Comparison of ENCODE assay signal across 8 cellular contexts in the genomic region with DNA sequence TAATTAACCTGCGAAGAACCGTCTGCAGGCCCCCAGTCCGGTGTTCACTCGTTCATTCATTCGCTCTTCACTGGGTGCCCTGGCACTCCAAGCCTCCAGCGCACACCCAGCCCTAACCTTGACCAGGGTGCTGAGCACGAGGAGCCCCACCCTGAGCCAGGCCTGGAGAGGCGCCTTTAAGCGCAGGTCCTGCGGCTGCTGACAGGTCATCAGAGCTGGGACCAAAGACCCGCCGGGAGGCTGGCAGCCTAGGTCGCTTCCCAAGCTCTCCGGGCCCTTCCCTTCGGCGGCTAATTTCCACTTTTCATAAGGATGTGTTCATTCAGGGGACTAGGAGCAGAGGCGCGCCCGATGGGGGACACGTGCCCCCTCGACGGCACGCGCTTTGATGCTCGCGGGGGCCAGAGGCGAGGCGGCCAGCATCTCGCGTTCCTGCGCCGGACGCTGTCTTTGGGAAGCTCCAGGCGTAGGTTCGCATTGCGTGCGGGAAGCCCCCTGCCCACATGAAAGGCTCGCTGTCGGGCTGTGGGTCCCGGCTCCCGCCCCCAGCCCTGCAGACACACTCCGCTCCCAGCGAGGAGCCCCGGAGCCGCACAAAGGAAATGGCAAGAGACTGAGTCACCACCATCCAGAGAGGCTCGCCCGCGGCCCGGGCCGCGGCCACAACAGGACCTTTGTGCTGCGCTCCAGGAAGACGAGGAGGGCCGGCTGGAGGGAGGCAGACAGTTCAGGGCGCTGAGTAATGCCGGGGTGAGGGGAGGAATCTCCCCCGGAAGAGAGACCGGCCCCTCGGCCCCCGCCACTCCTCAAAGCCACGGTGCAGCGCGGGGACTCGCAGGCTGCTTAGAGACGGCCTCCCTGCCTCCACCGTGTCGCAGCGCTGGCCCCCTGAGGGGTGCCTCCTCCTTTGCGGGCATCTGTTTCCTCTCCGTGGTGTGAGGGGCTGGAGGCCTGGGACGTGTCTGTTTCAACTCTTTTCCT.
DNase-seq lines count a peak whose midpoint lies in the region; ATAC-seq and TF ChIP-seq lines count a peak whose summit lies in the region.

No MANE protein-coding gene starts in this region.

- no peak for TF ChIP-seq CTCF in CD4-positive, alpha-beta T cell (IDR thresholded peaks at IDR 0.05)

- peak; percentile 52 to 61 for ATAC-seq in activated T-cell treated with anti-CD3 and anti-CD28 coated beads, Interleukin-2, amount 50 U/mL, for 4 hours
- ATAC-seq in CD4-positive, alpha-beta T cell (ENCODE audit: poor library complexity), result no peak

- H3K27ac ChIP-seq in CD4-positive, alpha-beta T cell (ENCODE audit: low read depth, low read length), result no peak overlapping the region

- H3K4me3 Mint-ChIP-seq in activated T-cell treated with anti-CD3 and anti-CD28 coated beads, Interleukin-2, amount 50 U/mL, for 4 hours, result no peak overlapping the region
- no peak overlapping the region for H3K4me3 Mint-ChIP-seq in CD4-positive, alpha-beta T cell

- CTCF ChIA-PET in CD4-positive, alpha-beta T cell (lab: Charles Lee), result no interaction called here

- DNase-seq in activated T-cell treated with anti-CD3 and anti-CD28 coated beads, Interleukin-2, amount 50 U/mL, for 4 hours, result no peak
- DNase-seq in activated T-cell treated with anti-CD3 and anti-CD28 coated beads for 4 hours (no peak), hepatic stellate cell (ENCODE audit: low spot score) (peak; percentile 92), cerebellum (ENCODE audit: low spot score) (no peak)
- peak; percentile 64 for DNase-seq in activated CD8-positive, alpha-beta memory T cell treated with anti-CD3 and anti-CD28 coated beads, Interleukin-2, amount 50 U/mL, for 48 hours
- peak; percentile 42 for DNase-seq in stimulated activated CD8-positive, alpha-beta memory T cell treated with anti-CD3 and anti-CD28 coated beads, Interleukin-4, amount 100 ng/mL, for 48 hours
- no peak for DNase-seq in CD4-positive, alpha-beta T cell
- DNase-seq in activated CD4-positive, alpha-beta T cell treated with anti-CD3 and anti-CD28 coated beads, Interleukin-2, amount 50 U/mL, for 1 hour, result no peak

- peaks cover 7% of the 10 kb centered on the region for H3K27me3 ChIP-seq in CD4-positive, alpha-beta T cell (ENCODE audit: control insufficient read depth, insufficient read depth, low read length)

- H3K27me3 Mint-ChIP-seq in activated T-cell treated with anti-CD3 and anti-CD28 coated beads, Interleukin-2, amount 50 U/mL, for 4 hours (ENCODE audit: low read depth), result peaks cover 29% of the 10 kb centered on the region
- peaks cover 13% of the 10 kb centered on the region for H3K27me3 Mint-ChIP-seq in CD4-positive, alpha-beta T cell

- no peaks in the 10 kb centered on the region for H3K9me3 ChIP-seq in CD4-positive, alpha-beta T cell (ENCODE audit: control insufficient read depth, low read length)

- H3K27ac Mint-ChIP-seq in CD4-positive, alpha-beta T cell, result no peak overlapping the region

- intact Hi-C loops in CD4-positive, alpha-beta T cell (cut with DNase I, micrococcal nuclease), result no loop called here

- H3K36me3 Mint-ChIP-seq in activated T-cell treated with anti-CD3 and anti-CD28 coated beads, Interleukin-2, amount 50 U/mL, for 4 hours (ENCODE audit: insufficient read depth), result no peaks in the 10 kb centered on the region
- no peaks in the 10 kb centered on the region for H3K36me3 Mint-ChIP-seq in CD4-positive, alpha-beta T cell (ENCODE audit: low read depth)

- no peaks in the 10 kb centered on the region for H3K9me3 Mint-ChIP-seq in activated T-cell treated with anti-CD3 and anti-CD28 coated beads, Interleukin-2, amount 50 U/mL, for 4 hours
- H3K9me3 Mint-ChIP-seq in CD4-positive, alpha-beta T cell, result no peaks in the 10 kb centered on the region

- POLR2A ChIA-PET in CD4-positive, alpha-beta T cell (lab: Charles Lee), result no interaction called here

- peaks cover 5% of the 10 kb centered on the region for H3K4me1 Mint-ChIP-seq in activated T-cell treated with anti-CD3 and anti-CD28 coated beads, Interleukin-2, amount 50 U/mL, for 4 hours (ENCODE audit: low read depth)
- H3K4me1 Mint-ChIP-seq in CD4-positive, alpha-beta T cell (ENCODE audit: low read depth), result no peaks in the 10 kb centered on the region

Comparison
In these comparisons a context has a peak if more than half of its experiments do, and no peak if none do; other contexts are left out.
1. DNase-seq: peak in activated CD8-positive, alpha-beta memory T cell treated with anti-CD3 and anti-CD28 coated beads, Interleukin-2, amount 50 U/mL, for 48 hours (single experiment), hepatic stellate cell (single experiment) and stimulated activated CD8-positive, alpha-beta memory T cell treated with anti-CD3 and anti-CD28 coated beads, Interleukin-4, amount 100 ng/mL, for 48 hours (single experiment); none in activated T-cell treated with anti-CD3 and anti-CD28 coated beads, Interleukin-2, amount 50 U/mL, for 4 hours (single experiment), activated T-cell treated with anti-CD3 and anti-CD28 coated beads for 4 hours (single experiment), CD4-positive, alpha-beta T cell (0 of 10), cerebellum (single experiment) and activated CD4-positive, alpha-beta T cell treated with anti-CD3 and anti-CD28 coated beads, Interleukin-2, amount 50 U/mL, for 1 hour (single experiment).